Comparison of ENCODE assay signal across 8 cellular contexts in genomic region chr9:127785933-127786772, GRCh38. TPM values are rescaled to one million over a fixed set of nuclear protein-coding genes. Genes with fewer than 3 reads are reported as not detected.
A peak's percentile ranks its signal among the peaks of the same experiment; 100 is the strongest.
DNase-seq lines count a peak whose midpoint lies in the region; ATAC-seq and TF ChIP-seq lines count a peak whose summit lies in the region.

CDK9 (plus strand) TSS chr9:127786034; CDS start chr9:127786149, 115 bp downstream.

- H3K36me3 ChIP-seq in adrenal gland (replicated peaks in 1 of 2), result peaks cover 0 to 45% of the 10 kb centered on the region in 2 donors
- H3K36me3 ChIP-seq in prostate gland, result peaks cover 16 to 25% of the 10 kb centered on the region in 2 donors

- TF ChIP-seq CTCF in GM12865 (IDR thresholded peaks at IDR 0.05; ENCODE audit: insufficient read depth, low read depth, low read length, missing control alignments) (peak; percentile 11), adrenal gland (IDR thresholded peaks at IDR 0.05) (no peak), prostate gland (IDR thresholded peaks at IDR 0.05) (peak in 1 of 4 experiments; percentile 19)

- intact Hi-C loops in T-helper 1 cell treated with Interleukin-12 subunit alpha and Interleukin-12 subunit beta and Interleukin-4 antibody, amounts not matched to agents 30 ng/mL and 1 ng/mL, for 36 hours (cut with micrococcal nuclease), result loop anchor here (1.0 to 5.0 kb wide), 14 partner anchors 10 to 1251 kb away; partner anchors contain the start of genes FPGS, KYAT1, LRRC8A and MIGA2
- intact Hi-C loops in adrenal gland (cut with DNase I) (no loop called here), left cardiac atrium (cut with DNase I) (loop anchor here in 1 of 2 donors (2.0 to 5.0 kb wide), 2 partner anchors 51 to 86 kb away; partner anchors contain the start of gene TOR2A), prostate gland (cut with DNase I) (loop anchor here (1.0 to 5.0 kb wide), 3 partner anchors 51 to 199 kb away; partner anchors contain the start of genes ST6GALNAC4 and TOR2A)

- H3K9me3 ChIP-seq in adrenal gland (replicated peaks in 1 of 3) (no peaks in the 10 kb centered on the region), prostate gland (no peaks in the 10 kb centered on the region)

- WGBS in adrenal gland, 4 donors, result 0 to 1% (median 0%) methylated on average over 5 to 75 of the region's 75 CpGs
- WGBS in prostate gland, result under 1% methylated on average over 53 of the region's 75 CpGs

- peak; percentile 66 for ATAC-seq in HG02678 (IDR thresholded peaks at IDR 0.05; ENCODE audit: unreplicated experiment)
- peak; percentile 81 to 91 for ATAC-seq in left cardiac atrium

- no peaks in the 10 kb centered on the region for H3K27me3 ChIP-seq in adrenal gland
- no peaks in the 10 kb centered on the region for H3K27me3 ChIP-seq in prostate gland (replicated peaks; ENCODE audit: insufficient read depth)

- DNase-seq in GM12865 (ENCODE audit: low read depth) (peak; percentile 96), NCI-H1417 (lab: John Stamatoyannopoulos, UW) (peak; percentile 80 to 94 (median 93)), adrenal gland (peak; percentile 91 to 95 (median 93)), left cardiac atrium (peak; percentile 92), prostate gland (ENCODE audit: low spot score) (peak; percentile 89), ureter (ENCODE audit: low spot score) (peak; percentile 94)

- TF ChIP-seq POLR2A in adrenal gland (IDR thresholded peaks at IDR 0.05) (peak; percentile 53 to 81), prostate gland (IDR thresholded peaks at IDR 0.05) (peak; percentile 82)

- H3K27ac ChIP-seq in adrenal gland (peak within 1 kb of the TSS; percentile 58 to 99 (median 96)), prostate gland (peak within 1 kb of the TSS; percentile 93 to 96)

- peak within 1 kb of the TSS; percentile 92 for H3K4me3 ChIP-seq in GM12865 (ENCODE audit: low read depth, low read length)
- H3K4me3 ChIP-seq in adrenal gland, result peak within 1 kb of the TSS; percentile 49 to 100 (median 84)
- peak within 1 kb of the TSS; percentile 95 to 96 for H3K4me3 ChIP-seq in prostate gland

- H3K4me1 ChIP-seq in adrenal gland (replicated peaks in 1 of 2) (peaks cover 19 to 51% of the 10 kb centered on the region in 2 donors), prostate gland (replicated peaks) (peaks cover 8% of the 10 kb centered on the region)

RNA-seq across cellular contexts. Expression of gene CDK9, which starts in this region (rescaled TPM):
- 111 and 113 TPM in 2 replicates for total RNA-seq in T-helper 1 cell treated with Interleukin-12 subunit alpha and Interleukin-12 subunit beta and Interleukin-4 antibody, amounts not matched to agents 30 ng/mL and 1 ng/mL, for 36 hours
- 100 to 1,000 TPM in 6 of 8 donors, 10 to 100 TPM in 2; 81.8 to 238 (median 117) TPM for total RNA-seq in adrenal gland
- 100 to 1,000 TPM in 2 of 3 donors, 10 to 100 TPM in 1; 64.0 to 202 (median 166) TPM for polyA plus RNA-seq in adrenal gland
- 10 to 100 TPM; 58.3 to 64.2 TPM for total RNA-seq in left cardiac atrium
- 100 to 1,000 TPM in 1 of 2 donors, 10 to 100 TPM in 1; 60.3 to 130 TPM for total RNA-seq in prostate gland
- 81.0 TPM for total RNA-seq in ureter

Comparison
In these comparisons a context has a peak if more than half of its experiments do, and no peak if none do; other contexts are left out.
1. Peak in every context shown above with its lines: DNase-seq, ATAC-seq, H3K4me3 ChIP-seq and H3K27ac ChIP-seq.
2. intact Hi-C loops: an anchor here in T-helper 1 cell treated with Interleukin-12 subunit alpha and Interleukin-12 subunit beta and Interleukin-4 antibody, amounts not matched to agents 30 ng/mL and 1 ng/mL, for 36 hours (1.0 to 5.0 kb wide) and prostate gland (1.0 to 5.0 kb wide); none called in adrenal gland.